In genomic region chr16:31055613-31056012, GRCh38 we compare ENCODE assay signal across 26 cellular contexts.
"Had no signal": no experiment of that assay in that cellular context is flagged by ENCODE, and none has a peak within 500 bp of the region (broad histone marks: within the 10 kb centered on the region; RNA-seq: fewer than 3 reads in every experiment).

No MANE protein-coding gene starts in this region.

- H3K4me1 Mint-ChIP-seq: activated naive CD4-positive, alpha-beta T cell treated with anti-CD3 and anti-CD28 coated beads, Interleukin-2, amount 50 U/mL, for 24 hours; memory B cell; nephron; stimulated activated memory B cell treated with anti-CD40 and anti-IgM and Interleukin-4, amounts not matched to agents 10 μg/mL and 1 μg/mL and 100 μg/mL, for 72 hours had no signal

- H3K9me3 ChIP-seq: esophagus muscularis mucosa, transverse colon, uterus had no signal

- H3K27ac Mint-ChIP-seq: activated CD8-positive, alpha-beta memory T cell treated with anti-CD3 and anti-CD28 coated beads, Interleukin-2, amount 10 ng/mL, durations not matched to agents 7 days and 5 days; activated CD8-positive, alpha-beta T cell treated with anti-CD3 and anti-CD28 coated beads for 36 hours; activated naive CD4-positive, alpha-beta T cell treated with anti-CD3 and anti-CD28 coated beads, Interleukin-2, amount 50 U/mL, for 24 hours; memory B cell; nephron; stimulated activated memory B cell treated with anti-CD40 and anti-IgM and Interleukin-4, amounts not matched to agents 10 μg/mL and 1 μg/mL and 100 μg/mL, for 72 hours; T-helper 1 cell treated with Interleukin-12 subunit alpha and Interleukin-12 subunit beta and Interleukin-4 antibody, amounts not matched to agents 30 μg/mL and 1 μg/mL, for 36 hours had no signal

- ATAC-seq: activated CD8-positive, alpha-beta memory T cell treated with anti-CD3 and anti-CD28 coated beads, Interleukin-2, amount 10 ng/mL, durations not matched to agents 7 days and 5 days; activated CD8-positive, alpha-beta T cell treated with anti-CD3 and anti-CD28 coated beads for 36 hours; effector memory CD8-positive, alpha-beta T cell; left cardiac atrium; sciatic nerve; stimulated activated memory B cell treated with anti-CD40 and anti-IgM and Interleukin-4, amounts not matched to agents 10 μg/mL and 1 μg/mL and 100 μg/mL, for 72 hours had no signal

- H3K4me1 ChIP-seq: esophagus muscularis mucosa, parathyroid adenoma, uterus had no signal

- H3K36me3 ChIP-seq: uterus had no signal

- H3K4me3 ChIP-seq: esophagus muscularis mucosa, hepatocyte, transverse colon, uterus had no signal

- H3K4me3 Mint-ChIP-seq: activated CD8-positive, alpha-beta memory T cell treated with anti-CD3 and anti-CD28 coated beads, Interleukin-2, amount 10 ng/mL, durations not matched to agents 7 days and 5 days; activated CD8-positive, alpha-beta T cell treated with anti-CD3 and anti-CD28 coated beads for 36 hours; activated naive CD4-positive, alpha-beta T cell treated with anti-CD3 and anti-CD28 coated beads, Interleukin-2, amount 50 U/mL, for 24 hours; brain; effector memory CD8-positive, alpha-beta T cell; memory B cell; nephron; stimulated activated memory B cell treated with anti-CD40 and anti-IgM and Interleukin-4, amounts not matched to agents 10 μg/mL and 1 μg/mL and 100 μg/mL, for 72 hours; T-helper 1 cell treated with Interleukin-12 subunit alpha and Interleukin-12 subunit beta and Interleukin-4 antibody, amounts not matched to agents 30 μg/mL and 1 μg/mL, for 36 hours had no signal

- H3K9ac ChIP-seq: parathyroid adenoma had no signal

- H2AFZ ChIP-seq: hepatocyte, parathyroid adenoma had no signal

- DNase-seq: activated CD4-positive, alpha-beta T cell treated with anti-CD3 and anti-CD28 coated beads for 4 hours; activated CD4-positive, CD25-positive, alpha-beta regulatory T cell; activated CD8-positive, alpha-beta memory T cell treated with anti-CD3 and anti-CD28 coated beads, Interleukin-2, amount 10 ng/mL, durations not matched to agents 7 days and 5 days; activated CD8-positive, alpha-beta T cell treated with anti-CD3 and anti-CD28 coated beads for 36 hours; activated gamma-delta T cell treated with Interleukin-2 at 50 U/mL for 16 hours; activated T-cell treated with anti-CD3 and anti-CD28 coated beads for 4 hours; aorta; caudate nucleus; effector memory CD8-positive, alpha-beta T cell; glutamatergic neuron; left cardiac atrium; nucleus accumbens; small intestine; T1000; transverse colon; uterus had no signal

- H3K4me2 ChIP-seq: hepatocyte had no signal

- H3K9me3 Mint-ChIP-seq: activated CD8-positive, alpha-beta T cell treated with anti-CD3 and anti-CD28 coated beads for 36 hours; activated naive CD4-positive, alpha-beta T cell treated with anti-CD3 and anti-CD28 coated beads, Interleukin-2, amount 50 U/mL, for 24 hours; effector memory CD8-positive, alpha-beta T cell; memory B cell; nephron; stimulated activated memory B cell treated with anti-CD40 and anti-IgM and Interleukin-4, amounts not matched to agents 10 μg/mL and 1 μg/mL and 100 μg/mL, for 72 hours; T-helper 1 cell treated with Interleukin-12 subunit alpha and Interleukin-12 subunit beta and Interleukin-4 antibody, amounts not matched to agents 30 μg/mL and 1 μg/mL, for 36 hours had no signal

- H3K27me3 ChIP-seq: esophagus muscularis mucosa, hepatocyte, transverse colon, uterus had no signal

- H3K27me3 Mint-ChIP-seq: activated CD8-positive, alpha-beta memory T cell treated with anti-CD3 and anti-CD28 coated beads, Interleukin-2, amount 10 ng/mL, durations not matched to agents 7 days and 5 days; activated CD8-positive, alpha-beta T cell treated with anti-CD3 and anti-CD28 coated beads for 36 hours; activated naive CD4-positive, alpha-beta T cell treated with anti-CD3 and anti-CD28 coated beads, Interleukin-2, amount 50 U/mL, for 24 hours; effector memory CD8-positive, alpha-beta T cell; stimulated activated memory B cell treated with anti-CD40 and anti-IgM and Interleukin-4, amounts not matched to agents 10 μg/mL and 1 μg/mL and 100 μg/mL, for 72 hours had no signal

- H3K79me2 ChIP-seq: hepatocyte, parathyroid adenoma had no signal

- H3K27ac ChIP-seq: esophagus muscularis mucosa, hepatocyte, parathyroid adenoma, transverse colon, uterus had no signal
